In genomic region chr11:73389902-73390301, GRCh38 we compare ENCODE assay signal across 19 cellular contexts. TPM values are rescaled to one million over a fixed set of nuclear protein-coding genes. Genes with fewer than 3 reads are reported as not detected.
DNase-seq lines count a peak whose midpoint lies in the region; ATAC-seq and TF ChIP-seq lines count a peak whose summit lies in the region.
"Had no signal": no experiment of that assay in that cellular context is flagged by ENCODE, and none has a peak within 500 bp of the region (broad histone marks: within the 10 kb centered on the region; RNA-seq: fewer than 3 reads in every experiment).

No MANE protein-coding gene starts in this region.

- CTCF ChIA-PET in MCF 10A (lab: Yijun Ruan, JAX) = interaction anchor here (0.7 to 2.4 kb wide), 4 partner anchors 15 to 100 kb away, joined by 3 to 10 read pairs (median 6); no protein-coding TSS in a partner anchor

- peaks cover 1% of the 10 kb centered on the region for H3K36me3 Mint-ChIP-seq in activated naive CD8-positive, alpha-beta T cell treated with anti-CD3 and anti-CD28 coated beads, Interleukin-2, amount 10 ng/mL, durations not matched to agents 7 days and 5 days
- peaks cover 2% of the 10 kb centered on the region for H3K36me3 Mint-ChIP-seq in activated naive CD8-positive, alpha-beta T cell treated with anti-CD3 and anti-CD28 coated beads, Interleukin-2, amount 50 U/mL, for 24 hours (ENCODE audit: low read depth)
- H3K36me3 Mint-ChIP-seq in glutamatergic neuron (ENCODE audit: unreplicated experiment) (no peaks in the 10 kb centered on the region), MCF 10A (ENCODE audit: insufficient read depth, unreplicated experiment) (peaks cover 5% of the 10 kb centered on the region)
- peaks cover 54% of the 10 kb centered on the region for H3K36me3 Mint-ChIP-seq in stimulated activated memory B cell treated with anti-CD40 and anti-IgM and Interleukin-4, amounts not matched to agents 10 μg/mL and 1 μg/mL and 100 μg/mL, for 72 hours

- intact Hi-C loops in MCF 10A (cut with micrococcal nuclease) = no loop called here

- H3K27me3 Mint-ChIP-seq in activated naive CD8-positive, alpha-beta T cell treated with anti-CD3 and anti-CD28 coated beads, Interleukin-2, amount 10 ng/mL, durations not matched to agents 7 days and 5 days = no peaks in the 10 kb centered on the region
- no peaks in the 10 kb centered on the region for H3K27me3 Mint-ChIP-seq in activated naive CD8-positive, alpha-beta T cell treated with anti-CD3 and anti-CD28 coated beads, Interleukin-2, amount 50 U/mL, for 24 hours
- H3K27me3 Mint-ChIP-seq in glutamatergic neuron (ENCODE audit: unreplicated experiment) = peaks cover 11% of the 10 kb centered on the region
- no peaks in the 10 kb centered on the region for H3K27me3 Mint-ChIP-seq in stimulated activated memory B cell treated with anti-CD40 and anti-IgM and Interleukin-4, amounts not matched to agents 10 μg/mL and 1 μg/mL and 100 μg/mL, for 72 hours
- no peaks in the 10 kb centered on the region for H3K27me3 Mint-ChIP-seq in MCF 10A (ENCODE audit: insufficient read depth, unreplicated experiment)

- ATAC-seq in activated naive CD8-positive, alpha-beta T cell treated with anti-CD3 and anti-CD28 coated beads, Interleukin-2, amount 10 ng/mL, durations not matched to agents 7 days and 5 days (ENCODE audit: low read depth) = no peak
- no peak for ATAC-seq in activated naive CD8-positive, alpha-beta T cell treated with anti-CD3 and anti-CD28 coated beads, Interleukin-2, amount 50 U/mL, for 24 hours
- no peak for ATAC-seq in stimulated activated memory B cell treated with anti-CD40 and anti-IgM and Interleukin-4, amounts not matched to agents 10 μg/mL and 1 μg/mL and 100 μg/mL, for 72 hours
- no peak for ATAC-seq in HG03039 (IDR thresholded peaks at IDR 0.05; ENCODE audit: unreplicated experiment)

- H3K4me1 Mint-ChIP-seq in activated naive CD8-positive, alpha-beta T cell treated with anti-CD3 and anti-CD28 coated beads, Interleukin-2, amount 10 ng/mL, durations not matched to agents 7 days and 5 days = peaks cover 32% of the 10 kb centered on the region
- H3K4me1 Mint-ChIP-seq in activated naive CD8-positive, alpha-beta T cell treated with anti-CD3 and anti-CD28 coated beads, Interleukin-2, amount 50 U/mL, for 24 hours = peaks cover 28% of the 10 kb centered on the region
- H3K4me1 Mint-ChIP-seq in glutamatergic neuron (ENCODE audit: low read depth, unreplicated experiment) (peaks cover 23% of the 10 kb centered on the region), MCF 10A (ENCODE audit: insufficient read depth, unreplicated experiment) (peaks cover 30% of the 10 kb centered on the region)
- H3K4me1 Mint-ChIP-seq in stimulated activated memory B cell treated with anti-CD40 and anti-IgM and Interleukin-4, amounts not matched to agents 10 μg/mL and 1 μg/mL and 100 μg/mL, for 72 hours = peaks cover 80% of the 10 kb centered on the region

- H3K9me3 Mint-ChIP-seq in activated naive CD8-positive, alpha-beta T cell treated with anti-CD3 and anti-CD28 coated beads, Interleukin-2, amount 10 ng/mL, durations not matched to agents 7 days and 5 days = no peaks in the 10 kb centered on the region
- no peaks in the 10 kb centered on the region for H3K9me3 Mint-ChIP-seq in activated naive CD8-positive, alpha-beta T cell treated with anti-CD3 and anti-CD28 coated beads, Interleukin-2, amount 50 U/mL, for 24 hours
- peaks cover 7% of the 10 kb centered on the region for H3K9me3 Mint-ChIP-seq in glutamatergic neuron (ENCODE audit: unreplicated experiment)
- no peaks in the 10 kb centered on the region for H3K9me3 Mint-ChIP-seq in stimulated activated memory B cell treated with anti-CD40 and anti-IgM and Interleukin-4, amounts not matched to agents 10 μg/mL and 1 μg/mL and 100 μg/mL, for 72 hours
- no peaks in the 10 kb centered on the region for H3K9me3 Mint-ChIP-seq in MCF 10A (ENCODE audit: unreplicated experiment)

- TF ChIP-seq CTCF in glutamatergic neuron (IDR thresholded peaks at IDR 0.05; ENCODE audit: partially characterized antibody, unreplicated experiment) = no peak
- no peak for TF ChIP-seq CTCF in MCF 10A (IDR thresholded peaks at IDR 0.05; ENCODE audit: unreplicated experiment)

- no peak overlapping the region for H3K4me3 Mint-ChIP-seq in activated naive CD8-positive, alpha-beta T cell treated with anti-CD3 and anti-CD28 coated beads, Interleukin-2, amount 10 ng/mL, durations not matched to agents 7 days and 5 days
- H3K4me3 Mint-ChIP-seq in activated naive CD8-positive, alpha-beta T cell treated with anti-CD3 and anti-CD28 coated beads, Interleukin-2, amount 50 U/mL, for 24 hours = no peak overlapping the region
- no peak overlapping the region for H3K4me3 Mint-ChIP-seq in glutamatergic neuron (ENCODE audit: unreplicated experiment)
- H3K4me3 Mint-ChIP-seq in stimulated activated memory B cell treated with anti-CD40 and anti-IgM and Interleukin-4, amounts not matched to agents 10 μg/mL and 1 μg/mL and 100 μg/mL, for 72 hours = no peak overlapping the region
- no peak overlapping the region for H3K4me3 Mint-ChIP-seq in MCF 10A (ENCODE audit: unreplicated experiment)

- H3K27ac Mint-ChIP-seq in activated naive CD8-positive, alpha-beta T cell treated with anti-CD3 and anti-CD28 coated beads, Interleukin-2, amount 10 ng/mL, durations not matched to agents 7 days and 5 days = peak overlapping the region; percentile 17
- H3K27ac Mint-ChIP-seq in activated naive CD8-positive, alpha-beta T cell treated with anti-CD3 and anti-CD28 coated beads, Interleukin-2, amount 50 U/mL, for 24 hours = no peak overlapping the region
- H3K27ac Mint-ChIP-seq in glutamatergic neuron (ENCODE audit: unreplicated experiment) (peak overlapping the region; percentile 29), MCF 10A (ENCODE audit: low read depth, unreplicated experiment) (no peak overlapping the region)
- peak overlapping the region; percentile 90 for H3K27ac Mint-ChIP-seq in stimulated activated memory B cell treated with anti-CD40 and anti-IgM and Interleukin-4, amounts not matched to agents 10 μg/mL and 1 μg/mL and 100 μg/mL, for 72 hours

- POLR2A ChIA-PET in activated naive CD8-positive, alpha-beta T cell treated with anti-CD3 and anti-CD28 coated beads, Interleukin-2, amount 10 ng/mL, durations not matched to agents 7 days and 5 days (lab: Charles Lee) = no interaction called here
- POLR2A ChIA-PET in MCF 10A (lab: Yijun Ruan, JAX) = interaction anchor here (0.9 to 1.1 kb wide), 2 partner anchors 12 to 20 kb away, joined by 3 to 4 read pairs; no protein-coding TSS in a partner anchor

- no peak for DNase-seq in activated naive CD8-positive, alpha-beta T cell treated with anti-CD3 and anti-CD28 coated beads, Interleukin-2, amount 10 ng/mL, durations not matched to agents 7 days and 5 days
- DNase-seq in activated naive CD8-positive, alpha-beta T cell treated with anti-CD3 and anti-CD28 coated beads, Interleukin-2, amount 50 U/mL, for 24 hours = no peak
- DNase-seq in NCI-H69 (lab: John Stamatoyannopoulos, UW) (peak; percentile 55), glutamatergic neuron (no peak), NCI-H2171 (lab: John Stamatoyannopoulos, UW) (no peak), MCF 10A (ENCODE audit: unreplicated experiment) (no peak)
- DNase-seq: activated CD4-positive, CD25-positive, alpha-beta regulatory T cell treated with anti-CD3 and anti-CD28 coated beads, Interleukin-2, amount 50 U/mL, for 72 hours; activated CD8-positive, alpha-beta memory T cell treated with anti-CD3 and anti-CD28 coated beads, Interleukin-2, amount 50 U/mL, for 4 hours; activated naive CD4-positive, alpha-beta T cell treated with Interleukin-2 at 50 U/mL for 16 hours; kidney; NCI-H146; NCI-H2227 treated with DMSO at 0.1 percent for 48 hours; nucleus accumbens; SHP77 treated with DMSO at 0.1 percent for 48 hours; stimulated activated naive CD4-positive, alpha-beta T cell treated with Interleukin-2 at 50 U/mL for 16 hours; T-helper 9 cell; trophoblast cell had no signal

- BruUV-seq in MCF 10A (replicated peaks; lab: Mats Ljungman, UMichigan) = no TSS peak

RNA-seq across cellular contexts. Expression of gene RELT, which starts 13.7 kb away (rescaled TPM):
- total RNA-seq in activated naive CD8-positive, alpha-beta T cell treated with anti-CD3 and anti-CD28 coated beads, Interleukin-2, amount 10 ng/mL, durations not matched to agents 7 days and 5 days = 10 to 100 TPM; 26.2 to 28.4 TPM
- total RNA-seq in glutamatergic neuron (ENCODE audit: unreplicated experiment) (9.2 TPM), MCF 10A (2022) (5.8 and 8.4 TPM in 2 replicates)

Comparison
In these comparisons a context has a peak if more than half of its experiments do, and no peak if none do; other contexts are left out.
1. H3K27ac Mint-ChIP-seq: peak in activated naive CD8-positive, alpha-beta T cell treated with anti-CD3 and anti-CD28 coated beads, Interleukin-2, amount 10 ng/mL, durations not matched to agents 7 days and 5 days (single experiment), glutamatergic neuron (single experiment) and stimulated activated memory B cell treated with anti-CD40 and anti-IgM and Interleukin-4, amounts not matched to agents 10 μg/mL and 1 μg/mL and 100 μg/mL, for 72 hours (single experiment); none in activated naive CD8-positive, alpha-beta T cell treated with anti-CD3 and anti-CD28 coated beads, Interleukin-2, amount 50 U/mL, for 24 hours (single experiment) and MCF 10A (single experiment).